Comparison of ENCODE assay signal across 1 cellular context in genomic region chr9:35059438-35059837, GRCh38.
TF ChIP-seq lines count a peak whose summit lies in the region.

No MANE protein-coding gene starts in this region.

TF ChIP-seq in endothelial cell of umbilical vein, 7 proteins besides CTCF, POLR2A, EP300 and RAD21:
- TF ChIP-seq GATA2 (IDR thresholded peaks at IDR 0.05; ENCODE audit: insufficient read depth, insufficient read length, low read depth, low read length), result no peak
